Comparison of ENCODE assay signal across 12 cellular contexts in genomic region chr1:41954533-41954944, GRCh38. TPM values are rescaled to one million over a fixed set of nuclear protein-coding genes. Genes with fewer than 3 reads are reported as not detected.
DNase-seq lines count a peak whose midpoint lies in the region; ATAC-seq and TF ChIP-seq lines count a peak whose summit lies in the region.
"Had no signal": no experiment of that assay in that cellular context is flagged by ENCODE, and none has a peak within 500 bp of the region (broad histone marks: within the 10 kb centered on the region; RNA-seq: fewer than 3 reads in every experiment).

No MANE protein-coding gene starts in this region.

- H2AFZ ChIP-seq in neuronal stem cell (ENCODE audit: low read length): no peak overlapping the region

- no peak overlapping the region for H2BK5ac ChIP-seq in neuronal stem cell (ENCODE audit: low read length)

- H2BK15ac ChIP-seq in neuronal stem cell (ENCODE audit: low read length): no peak overlapping the region

- H3K9ac ChIP-seq in neuronal stem cell (ENCODE audit: low read depth, low read length, poor library complexity): no peak overlapping the region

- no peak for TF ChIP-seq CTCF in cardiac fibroblast (IDR thresholded peaks at IDR 0.05; ENCODE audit: low read depth, low read length)

- no peaks in the 10 kb centered on the region for H3K27me3 ChIP-seq in neuronal stem cell (ENCODE audit: control insufficient read depth in 3 of 3, insufficient read depth in 3 of 3, low read depth in 1 of 3, low read length in 3 of 3)
- H3K27me3 ChIP-seq: cardiac muscle cell had no signal

- H4K8ac ChIP-seq in neuronal stem cell (ENCODE audit: low read depth, low read length): no peak overlapping the region

- H3K4me1 ChIP-seq in neuronal stem cell (ENCODE audit: control insufficient read depth in 2 of 2, insufficient read depth in 1 of 2, low read depth in 1 of 2, low read length in 2 of 2): peaks cover 12 to 17% of the 10 kb centered on the region in 2 donors

- H3K4ac ChIP-seq in neuronal stem cell (ENCODE audit: low read length): no peak overlapping the region

- H4K91ac ChIP-seq in neuronal stem cell (ENCODE audit: low read depth, low read length, poor library complexity): no peak overlapping the region

- H2BK12ac ChIP-seq in neuronal stem cell (ENCODE audit: low read length): no peak overlapping the region

- no peak overlapping the region for H3K14ac ChIP-seq in neuronal stem cell (ENCODE audit: low read length)

- no peaks in the 10 kb centered on the region for H3K36me3 ChIP-seq in neuronal stem cell (replicated peaks in 1 of 2; ENCODE audit: control insufficient read depth in 2 of 2, insufficient read depth in 2 of 2, low read length in 2 of 2)
- H3K36me3 ChIP-seq: cardiac muscle cell had no signal

- no peak overlapping the region for H3K4me3 ChIP-seq in cardiac fibroblast (replicated peaks in 1 of 2; ENCODE audit: low read depth in 2 of 2, low read length in 2 of 2)
- no peak overlapping the region for H3K4me3 ChIP-seq in neuronal stem cell (ENCODE audit: low read length in 2 of 2)
- H3K4me3 ChIP-seq: cardiac muscle cell, psoas muscle had no signal

- ATAC-seq in HG02571 (IDR thresholded peaks at IDR 0.05; ENCODE audit: unreplicated experiment): no peak
- ATAC-seq: psoas muscle, Right ventricle myocardium inferior had no signal

- no CpG with 5 or more reads among the region's 6 CpGs for WGBS in neuronal stem cell (ENCODE audit: extremely low coverage in 2 of 2, insufficient read length in 2 of 2, insufficient replicate concordance in 1 of 2), 2 donors

- no peak overlapping the region for H3K18ac ChIP-seq in neuronal stem cell (ENCODE audit: low read length)

- peak; percentile 92 for DNase-seq in EL
- DNase-seq in NCI-H146 (lab: John Stamatoyannopoulos, UW): peak; percentile 77
- DNase-seq in cardiac fibroblast (ENCODE audit: low read depth in 2 of 2): peak; percentile 87 to 92
- peak; percentile 10 for DNase-seq in medulla oblongata (ENCODE audit: extremely low spot score)
- no peak for DNase-seq in NCI-H2171 (lab: John Stamatoyannopoulos, UW)
- DNase-seq in NCI-H1105 (lab: John Stamatoyannopoulos, UW): no peak
- no peak for DNase-seq in neuronal stem cell (ENCODE audit: low spot score)
- DNase-seq: NCI-H1048, psoas muscle had no signal

- no peak overlapping the region for H3K23ac ChIP-seq in neuronal stem cell (ENCODE audit: low read depth, low read length, poor library complexity)

- no peaks in the 10 kb centered on the region for H3K9me3 ChIP-seq in neuronal stem cell (replicated peaks in 1 of 2; ENCODE audit: control insufficient read depth in 2 of 2, insufficient read depth in 1 of 2, low read depth in 1 of 2, low read length in 2 of 2)
- H3K9me3 ChIP-seq: psoas muscle had no signal

- no peaks in the 10 kb centered on the region for H3K79me1 ChIP-seq in neuronal stem cell (ENCODE audit: low read depth, low read length)

- H2BK120ac ChIP-seq in neuronal stem cell (ENCODE audit: low read depth, low read length): no peak overlapping the region

- H2AK5ac ChIP-seq in neuronal stem cell (ENCODE audit: low read depth, low read length): no peak overlapping the region

- no peak overlapping the region for H3K27ac ChIP-seq in neuronal stem cell (replicated peaks; ENCODE audit: low read length)
- H3K27ac ChIP-seq: cardiac muscle cell, psoas muscle had no signal

- no peak overlapping the region for H3K4me2 ChIP-seq in neuronal stem cell (ENCODE audit: insufficient read depth, low read length, poor library complexity, severe bottlenecking)

RNA-seq across cellular contexts. Expression of gene HIVEP3, which starts 35.8 kb away (rescaled TPM):
- 1.8 TPM for polyA plus RNA-seq in neuronal stem cell (2013, experiment 1 of 2)
- 1.8 TPM for polyA plus RNA-seq in neuronal stem cell (2013, experiment 2 of 2)

Comparison
In these comparisons a context has a peak if more than half of its experiments do, and no peak if none do; other contexts are left out.
1. DNase-seq: peak in EL (single experiment), NCI-H146 (single experiment), cardiac fibroblast (2 of 2) and medulla oblongata (single experiment); none in NCI-H2171 (single experiment), NCI-H1105 (single experiment) and neuronal stem cell (single experiment).